1 cellular context compared by ENCODE assay signal in genomic region chr12:46492471-46493351, GRCh38.
TF ChIP-seq lines count a peak whose summit lies in the region.

No MANE protein-coding gene starts in this region.

TF ChIP-seq in HepG2, 621 proteins besides CTCF, POLR2A, EP300 and RAD21 (continued from another document and continues in another):
- TF ChIP-seq, protein P1, sequence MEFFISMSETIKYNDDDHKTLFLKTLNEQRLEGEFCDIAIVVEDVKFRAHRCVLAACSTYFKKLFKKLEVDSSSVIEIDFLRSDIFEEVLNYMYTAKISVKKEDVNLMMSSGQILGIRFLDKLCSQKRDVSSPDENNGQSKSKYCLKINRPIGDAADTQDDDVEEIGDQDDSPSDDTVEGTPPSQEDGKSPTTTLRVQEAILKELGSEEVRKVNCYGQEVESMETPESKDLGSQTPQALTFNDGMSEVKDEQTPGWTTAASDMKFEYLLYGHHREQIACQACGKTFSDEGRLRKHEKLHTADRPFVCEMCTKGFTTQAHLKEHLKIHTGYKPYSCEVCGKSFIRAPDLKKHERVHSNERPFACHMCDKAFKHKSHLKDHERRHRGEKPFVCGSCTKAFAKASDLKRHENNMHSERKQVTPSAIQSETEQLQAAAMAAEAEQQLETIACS (CRISPR knock-in tag; IDR thresholded peaks at IDR 0.05): no peak
- TF ChIP-seq PPARG (CRISPR knock-in tag; conservative IDR thresholded peaks at IDR 0.05) (peak; percentile 94), ESRRA (CRISPR knock-in tag; IDR thresholded peaks at IDR 0.05; ENCODE audit: low read depth) (peak; percentile 81; the same call in 1 of the 2 replicates), ZNF549 (CRISPR knock-in tag; IDR thresholded peaks at IDR 0.05) (no peak), YEATS4 (CRISPR knock-in tag; IDR thresholded peaks at IDR 0.05; ENCODE audit: borderline replicate concordance) (peak; percentile 75; the same call in 1 of the 2 replicates), SCMH1 (CRISPR knock-in tag; IDR thresholded peaks at IDR 0.05; ENCODE audit: borderline replicate concordance) (no peak), BRD4 (CRISPR knock-in tag; IDR thresholded peaks at IDR 0.05) (peak; percentile 86), REST (IDR thresholded peaks at IDR 0.05; ENCODE audit: borderline replicate concordance in 1 of 2, low read depth in 1 of 2, low read length in 2 of 2) (peak in 1 of 2 experiments; percentile 63; a peak in 1 of 4 replicates), PHF21A (CRISPR knock-in tag; IDR thresholded peaks at IDR 0.05) (peak; percentile 89), ZNF883 (CRISPR knock-in tag; IDR thresholded peaks at IDR 0.05; ENCODE audit: not compliant biosample characterization) (no peak), SSRP1 (CRISPR knock-in tag; IDR thresholded peaks at IDR 0.05) (peak; percentile 44; the same call in 1 of the 2 replicates), AHDC1 (CRISPR knock-in tag; IDR thresholded peaks at IDR 0.05; ENCODE audit: borderline replicate concordance) (peak; percentile 96), ZNF543 (CRISPR knock-in tag; IDR thresholded peaks at IDR 0.05) (no peak), CBX2 (IDR thresholded peaks at IDR 0.05; ENCODE audit: low read depth, low read length) (no peak), CBX2 (CRISPR knock-in tag; IDR thresholded peaks at IDR 0.05; ENCODE audit: low read depth) (no peak), HNF4A (CRISPR knock-in tag; IDR thresholded peaks at IDR 0.05) (peak; percentile 98), THAP8 (CRISPR knock-in tag; IDR thresholded peaks at IDR 0.05; ENCODE audit: borderline replicate concordance) (no peak), MED13 (CRISPR knock-in tag; IDR thresholded peaks at IDR 0.05) (peak; percentile 99), HNRNPLL (IDR thresholded peaks at IDR 0.05; ENCODE audit: low read depth, low read length, poor library complexity, severe bottlenecking) (no peak), ZSCAN12 (CRISPR knock-in tag; IDR thresholded peaks at IDR 0.05) (no peak), ZSCAN30 (CRISPR knock-in tag; IDR thresholded peaks at IDR 0.05) (no peak), E2F5 (CRISPR knock-in tag; conservative IDR thresholded peaks at IDR 0.05) (no peak), HNRNPL (IDR thresholded peaks at IDR 0.05; ENCODE audit: low read depth, low read length) (no peak), ZNF260 (CRISPR knock-in tag; IDR thresholded peaks at IDR 0.05; ENCODE audit: borderline replicate concordance, low read depth) (no peak), ZNF570 (CRISPR knock-in tag; IDR thresholded peaks at IDR 0.05; ENCODE audit: borderline replicate concordance) (no peak), TOE1 (CRISPR knock-in tag; IDR thresholded peaks at IDR 0.05) (no peak; the same call in 1 of the 2 replicates), RFXAP (CRISPR knock-in tag; IDR thresholded peaks at IDR 0.05; ENCODE audit: borderline replicate concordance) (peak; percentile 68; the same call in 1 of the 2 replicates), ZNF33A (CRISPR knock-in tag; IDR thresholded peaks at IDR 0.05; ENCODE audit: borderline replicate concordance) (no peak), XRCC5 (optimal IDR thresholded peaks at IDR 0.05; ENCODE audit: low read length) (no peak), KAT8 (CRISPR knock-in tag; IDR thresholded peaks at IDR 0.05) (peak; percentile 56; the same call in 1 of the 2 replicates)
- TF ChIP-seq, protein P2, sequence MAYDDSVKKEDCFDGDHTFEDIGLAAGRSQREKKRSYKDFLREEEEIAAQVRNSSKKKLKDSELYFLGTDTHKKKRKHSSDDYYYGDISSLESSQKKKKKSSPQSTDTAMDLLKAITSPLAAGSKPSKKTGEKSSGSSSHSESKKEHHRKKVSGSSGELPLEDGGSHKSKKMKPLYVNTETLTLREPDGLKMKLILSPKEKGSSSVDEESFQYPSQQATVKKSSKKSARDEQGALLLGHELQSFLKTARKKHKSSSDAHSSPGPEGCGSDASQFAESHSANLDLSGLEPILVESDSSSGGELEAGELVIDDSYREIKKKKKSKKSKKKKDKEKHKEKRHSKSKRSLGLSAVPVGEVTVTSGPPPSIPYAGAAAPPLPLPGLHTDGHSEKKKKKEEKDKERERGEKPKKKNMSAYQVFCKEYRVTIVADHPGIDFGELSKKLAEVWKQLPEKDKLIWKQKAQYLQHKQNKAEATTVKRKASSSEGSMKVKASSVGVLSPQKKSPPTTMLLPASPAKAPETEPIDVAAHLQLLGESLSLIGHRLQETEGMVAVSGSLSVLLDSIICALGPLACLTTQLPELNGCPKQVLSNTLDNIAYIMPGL (CRISPR knock-in tag; IDR thresholded peaks at IDR 0.05; ENCODE audit: borderline replicate concordance in 1 of 2, low read depth in 1 of 2): 0 out of 4 replicates have a peak, but pooled peaks have one; percentile 46 to 51
- TF ChIP-seq, protein P3, sequence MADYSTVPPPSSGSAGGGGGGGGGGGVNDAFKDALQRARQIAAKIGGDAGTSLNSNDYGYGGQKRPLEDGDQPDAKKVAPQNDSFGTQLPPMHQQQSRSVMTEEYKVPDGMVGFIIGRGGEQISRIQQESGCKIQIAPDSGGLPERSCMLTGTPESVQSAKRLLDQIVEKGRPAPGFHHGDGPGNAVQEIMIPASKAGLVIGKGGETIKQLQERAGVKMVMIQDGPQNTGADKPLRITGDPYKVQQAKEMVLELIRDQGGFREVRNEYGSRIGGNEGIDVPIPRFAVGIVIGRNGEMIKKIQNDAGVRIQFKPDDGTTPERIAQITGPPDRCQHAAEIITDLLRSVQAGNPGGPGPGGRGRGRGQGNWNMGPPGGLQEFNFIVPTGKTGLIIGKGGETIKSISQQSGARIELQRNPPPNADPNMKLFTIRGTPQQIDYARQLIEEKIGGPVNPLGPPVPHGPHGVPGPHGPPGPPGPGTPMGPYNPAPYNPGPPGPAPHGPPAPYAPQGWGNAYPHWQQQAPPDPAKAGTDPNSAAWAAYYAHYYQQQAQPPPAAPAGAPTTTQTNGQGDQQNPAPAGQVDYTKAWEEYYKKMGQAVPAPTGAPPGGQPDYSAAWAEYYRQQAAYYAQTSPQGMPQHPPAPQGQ (CRISPR knock-in tag; IDR thresholded peaks at IDR 0.05; ENCODE audit: borderline replicate concordance): 0 out of 2 replicates have a peak, but pooled peaks have one; percentile 57
- TF ChIP-seq, protein P4, sequence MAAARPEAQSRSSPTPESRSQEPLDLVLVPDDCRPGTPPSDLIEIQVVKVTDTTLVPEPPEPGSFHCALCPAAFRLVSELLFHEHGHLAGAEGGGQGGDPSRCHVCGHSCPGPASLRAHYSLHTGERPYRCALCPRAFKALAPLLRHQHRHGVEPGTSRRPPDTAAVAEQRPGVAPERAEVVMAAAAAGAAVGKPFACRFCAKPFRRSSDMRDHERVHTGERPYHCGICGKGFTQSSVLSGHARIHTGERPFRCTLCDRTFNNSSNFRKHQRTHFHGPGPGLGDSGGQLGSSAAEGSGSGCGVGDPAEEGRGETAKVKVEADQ (CRISPR knock-in tag; IDR thresholded peaks at IDR 0.05; ENCODE audit: borderline replicate concordance): no peak
- TF ChIP-seq, protein P5, sequence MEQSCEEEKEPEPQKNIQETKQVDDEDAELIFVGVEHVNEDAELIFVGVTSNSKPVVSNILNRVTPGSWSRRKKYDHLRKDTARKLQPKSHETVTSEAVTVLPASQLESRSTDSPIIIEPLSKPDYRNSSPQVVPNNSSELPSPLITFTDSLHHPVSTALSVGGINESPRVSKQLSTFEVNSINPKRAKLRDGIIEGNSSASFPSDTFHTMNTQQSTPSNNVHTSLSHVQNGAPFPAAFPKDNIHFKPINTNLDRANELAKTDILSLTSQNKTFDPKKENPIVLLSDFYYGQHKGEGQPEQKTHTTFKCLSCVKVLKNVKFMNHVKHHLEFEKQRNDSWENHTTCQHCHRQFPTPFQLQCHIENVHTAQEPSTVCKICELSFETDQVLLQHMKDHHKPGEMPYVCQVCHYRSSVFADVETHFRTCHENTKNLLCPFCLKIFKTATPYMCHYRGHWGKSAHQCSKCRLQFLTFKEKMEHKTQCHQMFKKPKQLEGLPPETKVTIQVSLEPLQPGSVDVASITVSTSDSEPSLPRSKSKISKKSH (CRISPR knock-in tag; IDR thresholded peaks at IDR 0.05; ENCODE audit: borderline replicate concordance): no peak
- TF ChIP-seq, protein P6, sequence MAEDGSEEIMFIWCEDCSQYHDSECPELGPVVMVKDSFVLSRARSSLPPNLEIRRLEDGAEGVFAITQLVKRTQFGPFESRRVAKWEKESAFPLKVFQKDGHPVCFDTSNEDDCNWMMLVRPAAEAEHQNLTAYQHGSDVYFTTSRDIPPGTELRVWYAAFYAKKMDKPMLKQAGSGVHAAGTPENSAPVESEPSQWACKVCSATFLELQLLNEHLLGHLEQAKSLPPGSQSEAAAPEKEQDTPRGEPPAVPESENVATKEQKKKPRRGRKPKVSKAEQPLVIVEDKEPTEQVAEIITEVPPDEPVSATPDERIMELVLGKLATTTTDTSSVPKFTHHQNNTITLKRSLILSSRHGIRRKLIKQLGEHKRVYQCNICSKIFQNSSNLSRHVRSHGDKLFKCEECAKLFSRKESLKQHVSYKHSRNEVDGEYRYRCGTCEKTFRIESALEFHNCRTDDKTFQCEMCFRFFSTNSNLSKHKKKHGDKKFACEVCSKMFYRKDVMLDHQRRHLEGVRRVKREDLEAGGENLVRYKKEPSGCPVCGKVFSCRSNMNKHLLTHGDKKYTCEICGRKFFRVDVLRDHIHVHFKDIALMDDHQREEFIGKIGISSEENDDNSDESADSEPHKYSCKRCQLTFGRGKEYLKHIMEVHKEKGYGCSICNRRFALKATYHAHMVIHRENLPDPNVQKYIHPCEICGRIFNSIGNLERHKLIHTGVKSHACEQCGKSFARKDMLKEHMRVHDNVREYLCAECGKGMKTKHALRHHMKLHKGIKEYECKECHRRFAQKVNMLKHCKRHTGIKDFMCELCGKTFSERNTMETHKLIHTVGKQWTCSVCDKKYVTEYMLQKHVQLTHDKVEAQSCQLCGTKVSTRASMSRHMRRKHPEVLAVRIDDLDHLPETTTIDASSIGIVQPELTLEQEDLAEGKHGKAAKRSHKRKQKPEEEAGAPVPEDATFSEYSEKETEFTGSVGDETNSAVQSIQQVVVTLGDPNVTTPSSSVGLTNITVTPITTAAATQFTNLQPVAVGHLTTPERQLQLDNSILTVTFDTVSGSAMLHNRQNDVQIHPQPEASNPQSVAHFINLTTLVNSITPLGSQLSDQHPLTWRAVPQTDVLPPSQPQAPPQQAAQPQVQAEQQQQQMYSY (CRISPR knock-in tag; IDR thresholded peaks at IDR 0.05): no peak
